Comparison of ENCODE assay signal across 1 cellular context in the genomic region with DNA sequence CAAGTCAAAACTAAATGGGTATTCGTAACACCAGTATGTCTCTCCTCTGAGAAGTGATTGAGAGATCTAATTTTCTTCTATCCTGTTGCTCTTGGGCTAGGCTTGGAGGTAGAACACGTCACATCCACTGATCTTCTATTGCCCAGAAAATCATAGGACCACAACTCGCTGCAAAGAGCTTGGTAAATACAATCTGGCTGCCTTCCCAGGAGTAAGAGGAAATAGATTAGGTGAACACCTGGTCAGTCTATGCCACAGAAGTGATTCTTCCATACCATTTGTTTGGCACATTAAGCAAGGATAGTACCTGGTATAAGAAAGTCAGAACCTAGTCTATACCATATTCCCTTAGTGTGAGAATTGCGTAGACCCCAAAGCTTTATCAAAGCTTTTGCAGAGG.
TF ChIP-seq lines count a peak whose summit lies in the region.

No MANE protein-coding gene starts in this region.

TF ChIP-seq in GM12878, 131 proteins besides CTCF, POLR2A, EP300 and RAD21 (continued from another document):
- no peak for TF ChIP-seq ZNF687 (IDR thresholded peaks at IDR 0.05)
- TF ChIP-seq EZH2 (IDR thresholded peaks at IDR 0.05; ENCODE audit: borderline replicate concordance, control insufficient read depth, low read depth, low read length), result no peak
- no peak for TF ChIP-seq ZNF622 (IDR thresholded peaks at IDR 0.05)
- TF ChIP-seq, protein P1, sequence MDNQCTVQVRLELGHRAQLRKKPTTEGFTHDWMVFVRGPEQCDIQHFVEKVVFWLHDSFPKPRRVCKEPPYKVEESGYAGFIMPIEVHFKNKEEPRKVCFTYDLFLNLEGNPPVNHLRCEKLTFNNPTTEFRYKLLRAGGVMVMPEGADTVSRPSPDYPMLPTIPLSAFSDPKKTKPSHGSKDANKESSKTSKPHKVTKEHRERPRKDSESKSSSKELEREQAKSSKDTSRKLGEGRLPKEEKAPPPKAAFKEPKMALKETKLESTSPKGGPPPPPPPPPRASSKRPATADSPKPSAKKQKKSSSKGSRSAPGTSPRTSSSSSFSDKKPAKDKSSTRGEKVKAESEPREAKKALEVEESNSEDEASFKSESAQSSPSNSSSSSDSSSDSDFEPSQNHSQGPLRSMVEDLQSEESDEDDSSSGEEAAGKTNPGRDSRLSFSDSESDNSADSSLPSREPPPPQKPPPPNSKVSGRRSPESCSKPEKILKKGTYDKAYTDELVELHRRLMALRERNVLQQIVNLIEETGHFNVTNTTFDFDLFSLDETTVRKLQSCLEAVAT (IDR thresholded peaks at IDR 0.05), result no peak
- TF ChIP-seq, protein P2, sequence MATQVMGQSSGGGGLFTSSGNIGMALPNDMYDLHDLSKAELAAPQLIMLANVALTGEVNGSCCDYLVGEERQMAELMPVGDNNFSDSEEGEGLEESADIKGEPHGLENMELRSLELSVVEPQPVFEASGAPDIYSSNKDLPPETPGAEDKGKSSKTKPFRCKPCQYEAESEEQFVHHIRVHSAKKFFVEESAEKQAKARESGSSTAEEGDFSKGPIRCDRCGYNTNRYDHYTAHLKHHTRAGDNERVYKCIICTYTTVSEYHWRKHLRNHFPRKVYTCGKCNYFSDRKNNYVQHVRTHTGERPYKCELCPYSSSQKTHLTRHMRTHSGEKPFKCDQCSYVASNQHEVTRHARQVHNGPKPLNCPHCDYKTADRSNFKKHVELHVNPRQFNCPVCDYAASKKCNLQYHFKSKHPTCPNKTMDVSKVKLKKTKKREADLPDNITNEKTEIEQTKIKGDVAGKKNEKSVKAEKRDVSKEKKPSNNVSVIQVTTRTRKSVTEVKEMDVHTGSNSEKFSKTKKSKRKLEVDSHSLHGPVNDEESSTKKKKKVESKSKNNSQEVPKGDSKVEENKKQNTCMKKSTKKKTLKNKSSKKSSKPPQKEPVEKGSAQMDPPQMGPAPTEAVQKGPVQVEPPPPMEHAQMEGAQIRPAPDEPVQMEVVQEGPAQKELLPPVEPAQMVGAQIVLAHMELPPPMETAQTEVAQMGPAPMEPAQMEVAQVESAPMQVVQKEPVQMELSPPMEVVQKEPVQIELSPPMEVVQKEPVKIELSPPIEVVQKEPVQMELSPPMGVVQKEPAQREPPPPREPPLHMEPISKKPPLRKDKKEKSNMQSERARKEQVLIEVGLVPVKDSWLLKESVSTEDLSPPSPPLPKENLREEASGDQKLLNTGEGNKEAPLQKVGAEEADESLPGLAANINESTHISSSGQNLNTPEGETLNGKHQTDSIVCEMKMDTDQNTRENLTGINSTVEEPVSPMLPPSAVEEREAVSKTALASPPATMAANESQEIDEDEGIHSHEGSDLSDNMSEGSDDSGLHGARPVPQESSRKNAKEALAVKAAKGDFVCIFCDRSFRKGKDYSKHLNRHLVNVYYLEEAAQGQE (IDR thresholded peaks at IDR 0.05; ENCODE audit: low read depth, low read length), result no peak
- no peak for TF ChIP-seq KAT2A (conservative IDR thresholded peaks at IDR 0.05; ENCODE audit: control insufficient read depth, low read depth, low read length)
- TF ChIP-seq CBX5 (IDR thresholded peaks at IDR 0.05; ENCODE audit: low read depth), result no peak
TF ChIP-seq in GM12878: peak in this region for 0.
